12 cellular contexts compared by ENCODE assay signal in the genomic region with DNA sequence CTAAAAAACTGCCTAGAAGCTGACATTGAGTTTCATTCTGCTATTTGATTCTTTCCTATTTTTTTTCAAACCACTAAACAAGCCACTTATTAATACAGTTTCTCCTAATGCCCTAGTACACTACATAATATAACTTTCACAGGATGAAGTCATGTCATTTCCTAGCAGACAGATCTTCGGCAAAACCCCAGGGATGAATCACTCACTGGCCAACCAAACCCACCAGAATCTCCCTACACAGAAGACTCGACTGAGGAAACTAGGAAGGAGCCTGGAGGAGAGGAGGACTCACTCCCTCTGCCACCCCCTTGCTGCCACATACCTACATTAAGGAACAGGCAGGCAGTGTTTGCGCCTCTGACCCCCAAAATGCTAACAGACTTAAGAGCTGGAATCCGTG. TPM values are rescaled to one million over a fixed set of nuclear protein-coding genes. Genes with fewer than 3 reads are reported as not detected.
DNase-seq lines count a peak whose midpoint lies in the region; ATAC-seq and FAIRE-seq lines count a peak whose summit lies in the region.
"Had no signal": no experiment of that assay in that cellular context is flagged by ENCODE, and none has a peak within 500 bp of the region (broad histone marks: within the 10 kb centered on the region; RNA-seq: fewer than 3 reads in every experiment).

No MANE protein-coding gene starts in this region.

- peaks cover 54% of the 10 kb centered on the region for H3K4me1 Mint-ChIP-seq in activated CD8-positive, alpha-beta memory T cell treated with anti-CD3 and anti-CD28 coated beads, Interleukin-2, amount 10 ng/mL, durations not matched to agents 7 days and 5 days
- H3K4me1 Mint-ChIP-seq in effector memory CD8-positive, alpha-beta T cell (ENCODE audit: low read depth in 2 of 2), result peaks cover 27 to 46% of the 10 kb centered on the region in 2 donors

- H3K9ac ChIP-seq in skeletal muscle satellite cell (ENCODE audit: low read depth, low read length), result no peak overlapping the region
- H3K9ac ChIP-seq: BLaER1 had no signal

- H3K27me3 Mint-ChIP-seq in activated CD8-positive, alpha-beta memory T cell treated with anti-CD3 and anti-CD28 coated beads, Interleukin-2, amount 10 ng/mL, durations not matched to agents 7 days and 5 days, result no peaks in the 10 kb centered on the region
- H3K27me3 Mint-ChIP-seq in effector memory CD8-positive, alpha-beta T cell, result no peaks in the 10 kb centered on the region

- no peak overlapping the region for H3K4me3 Mint-ChIP-seq in activated CD8-positive, alpha-beta memory T cell treated with anti-CD3 and anti-CD28 coated beads, Interleukin-2, amount 10 ng/mL, durations not matched to agents 7 days and 5 days
- H3K4me3 Mint-ChIP-seq in effector memory CD8-positive, alpha-beta T cell, result no peak overlapping the region

- no peaks in the 10 kb centered on the region for H3K27me3 ChIP-seq in skeletal muscle satellite cell (ENCODE audit: control insufficient read depth, insufficient read depth, low read length)
- H3K27me3 ChIP-seq: BLaER1 had no signal

- H3K9me3 ChIP-seq in skeletal muscle satellite cell (replicated peaks; ENCODE audit: low read length), result no peaks in the 10 kb centered on the region
- H3K9me3 ChIP-seq: BLaER1 had no signal

- peak overlapping the region; percentile 12 for H3K4me2 ChIP-seq in skeletal muscle satellite cell (ENCODE audit: low read length)
- H3K4me2 ChIP-seq: BLaER1 had no signal

- FAIRE-seq in RCC 7860 (lab: Jason Lieb, UNC), result peak; percentile 95
- FAIRE-seq: GM12891 had no signal

- H3K27ac Mint-ChIP-seq in activated CD8-positive, alpha-beta memory T cell treated with anti-CD3 and anti-CD28 coated beads, Interleukin-2, amount 10 ng/mL, durations not matched to agents 7 days and 5 days, result peak overlapping the region; percentile 10
- H3K27ac Mint-ChIP-seq in effector memory CD8-positive, alpha-beta T cell, result peak overlapping the region; percentile 32 to 84

- H3K36me3 ChIP-seq in skeletal muscle satellite cell (ENCODE audit: insufficient read depth, low read length), result peaks cover 46% of the 10 kb centered on the region

- H3K4me3 ChIP-seq in skeletal muscle satellite cell (ENCODE audit: low read length), result no peak overlapping the region
- H3K4me3 ChIP-seq: BLaER1 had no signal

- H3K9me3 Mint-ChIP-seq in activated CD8-positive, alpha-beta memory T cell treated with anti-CD3 and anti-CD28 coated beads, Interleukin-2, amount 10 ng/mL, durations not matched to agents 7 days and 5 days (ENCODE audit: low read depth), result no peaks in the 10 kb centered on the region
- no peaks in the 10 kb centered on the region for H3K9me3 Mint-ChIP-seq in effector memory CD8-positive, alpha-beta T cell

- DNase-seq in activated CD8-positive, alpha-beta memory T cell treated with anti-CD3 and anti-CD28 coated beads, Interleukin-2, amount 10 ng/mL, durations not matched to agents 7 days and 5 days, result no peak
- DNase-seq in activated CD8-positive, alpha-beta memory T cell treated with anti-CD3 and anti-CD28 coated beads, Interleukin-2, amount 50 U/mL, for 48 hours, result no peak
- peak; percentile 76 for DNase-seq in RCC 7860 (ENCODE audit: low spot score)
- DNase-seq in effector memory CD8-positive, alpha-beta T cell, result no peak
- DNase-seq in SKM-1 treated with dmso at 0.1 percent for 144 hours (lab: John Stamatoyannopoulos, UW; ENCODE audit: unreplicated experiment), result no peak
- no peak for DNase-seq in NCI-H1694 (lab: John Stamatoyannopoulos, UW)
- DNase-seq: NCI-H524, WERI-Rb-1 had no signal

- peaks cover 17% of the 10 kb centered on the region for H3K4me1 ChIP-seq in skeletal muscle satellite cell (ENCODE audit: control insufficient read depth, insufficient read depth, low read length)

- ATAC-seq in activated CD8-positive, alpha-beta memory T cell treated with anti-CD3 and anti-CD28 coated beads, Interleukin-2, amount 10 ng/mL, durations not matched to agents 7 days and 5 days, result no peak
- ATAC-seq in effector memory CD8-positive, alpha-beta T cell (replicated peaks), result no peak
- no peak for ATAC-seq in HG03571 (IDR thresholded peaks at IDR 0.05; ENCODE audit: unreplicated experiment)

- peaks cover 54% of the 10 kb centered on the region for H3K36me3 Mint-ChIP-seq in activated CD8-positive, alpha-beta memory T cell treated with anti-CD3 and anti-CD28 coated beads, Interleukin-2, amount 10 ng/mL, durations not matched to agents 7 days and 5 days
- peaks cover 20% of the 10 kb centered on the region for H3K36me3 Mint-ChIP-seq in effector memory CD8-positive, alpha-beta T cell (ENCODE audit: insufficient read depth)

- CTCF ChIA-PET in activated CD8-positive, alpha-beta memory T cell treated with anti-CD3 and anti-CD28 coated beads, Interleukin-2, amount 10 ng/mL, durations not matched to agents 7 days and 5 days (lab: Charles Lee), result interaction anchor here (0.5 to 1.3 kb wide), 3 partner anchors 8 to 84 kb away, joined by 3 to 4 read pairs (median 3); no protein-coding TSS in a partner anchor

RNA-seq across cellular contexts. Expression of gene XPNPEP1, which starts 33.4 kb away (rescaled TPM):
- total RNA-seq in activated CD8-positive, alpha-beta memory T cell treated with anti-CD3 and anti-CD28 coated beads, Interleukin-2, amount 10 ng/mL, durations not matched to agents 7 days and 5 days, result 10 to 100 TPM; 72.7 to 84.8 TPM
- total RNA-seq in skeletal muscle satellite cell (2012; rRNA removed), result 107 and 124 TPM in 2 replicates
